In genomic region chr7:16647435-16647960, GRCh38 we compare ENCODE assay signal across 8 cellular contexts. TPM values are rescaled to one million over a fixed set of nuclear protein-coding genes. Genes with fewer than 3 reads are reported as not detected.
DNase-seq lines count a peak whose midpoint lies in the region; ATAC-seq and TF ChIP-seq lines count a peak whose summit lies in the region.

No MANE protein-coding gene starts in this region.

- H2AFZ ChIP-seq in mesenchymal stem cell (ENCODE audit: low read depth, low read length) = no peak overlapping the region

- TF ChIP-seq CTCF in AG10803 (conservative IDR thresholded peaks at IDR 0.05; ENCODE audit: low read length) (no peak), HFFc6 (IDR thresholded peaks at IDR 0.05) (no peak)

- H3K4me2 ChIP-seq in mesenchymal stem cell (ENCODE audit: low read length, poor library complexity, severe bottlenecking) = peak overlapping the region; percentile 64

- no peak overlapping the region for H2AK5ac ChIP-seq in mesenchymal stem cell (ENCODE audit: low read length, severe bottlenecking)

- DNase-seq in AG10803 (ENCODE audit: low read depth) (peak; percentile 37), HFFc6 (no peak), mesenchymal stem cell (no peak), AG20443 (ENCODE audit: low spot score) (no peak), NCI-H446 treated with DMSO at 0.1 percent for 48 hours (lab: John Stamatoyannopoulos, UW) (no peak), UCSD-AML1 (lab: John Stamatoyannopoulos, UW; ENCODE audit: unreplicated experiment) (no peak)
- no peak for DNase-seq in activated naive CD8-positive, alpha-beta T cell treated with anti-CD3 and anti-CD28 coated beads, Interleukin-2, amount 10 ng/mL, durations not matched to agents 7 days and 5 days

- H3K36me3 ChIP-seq in mesenchymal stem cell (ENCODE audit: control insufficient read depth in 1 of 2, insufficient read depth in 2 of 2, low read depth in 1 of 2, low read length in 2 of 2) = peaks cover 0 to 6% of the 10 kb centered on the region in 2 experiments

- H2BK120ac ChIP-seq in mesenchymal stem cell (ENCODE audit: low read depth, low read length) = no peak overlapping the region

- H3K9ac ChIP-seq in mesenchymal stem cell (ENCODE audit: low read length) = peak overlapping the region; percentile 97

- POLR2A ChIA-PET in activated naive CD8-positive, alpha-beta T cell treated with anti-CD3 and anti-CD28 coated beads, Interleukin-2, amount 10 ng/mL, durations not matched to agents 7 days and 5 days (lab: Charles Lee) = interaction anchor here (2.4 kb wide), 1 partner anchor 227 kb away, joined by 11 read pairs; the partner anchor contains the start of gene CRPPA

- H3K4ac ChIP-seq in mesenchymal stem cell (ENCODE audit: low read depth in 1 of 2, low read length in 2 of 2) = no peak overlapping the region

- peak overlapping the region; percentile 75; the same call in 1 of the 2 replicates for H3K27ac Mint-ChIP-seq in HFFc6
- H3K27ac Mint-ChIP-seq in activated naive CD8-positive, alpha-beta T cell treated with anti-CD3 and anti-CD28 coated beads, Interleukin-2, amount 10 ng/mL, durations not matched to agents 7 days and 5 days = no peak overlapping the region

- no peak overlapping the region for H2BK12ac ChIP-seq in mesenchymal stem cell (ENCODE audit: low read length in 2 of 2)

- H4K8ac ChIP-seq in mesenchymal stem cell (ENCODE audit: low read length) = no peak overlapping the region

- H3K4me3 ChIP-seq in AG10803 (ENCODE audit: low read length) = peak overlapping the region; percentile 88
- peak overlapping the region in 1 of 2 experiments; percentile 94 for H3K4me3 ChIP-seq in mesenchymal stem cell (ENCODE audit: insufficient read depth in 1 of 2, low read depth in 1 of 2, low read length in 2 of 2)

- peak overlapping the region; percentile 95 for H3K4me3 Mint-ChIP-seq in HFFc6
- H3K4me3 Mint-ChIP-seq in activated naive CD8-positive, alpha-beta T cell treated with anti-CD3 and anti-CD28 coated beads, Interleukin-2, amount 10 ng/mL, durations not matched to agents 7 days and 5 days = peak overlapping the region; percentile 100

- no peak overlapping the region for H3K14ac ChIP-seq in mesenchymal stem cell (ENCODE audit: low read length in 2 of 2)

- H3K23ac ChIP-seq in mesenchymal stem cell (ENCODE audit: low read length in 2 of 2) = no peak overlapping the region

- no peaks in the 10 kb centered on the region for H3K9me3 Mint-ChIP-seq in HFFc6
- H3K9me3 Mint-ChIP-seq in activated naive CD8-positive, alpha-beta T cell treated with anti-CD3 and anti-CD28 coated beads, Interleukin-2, amount 10 ng/mL, durations not matched to agents 7 days and 5 days = no peaks in the 10 kb centered on the region

- WGBS in mesenchymal stem cell = 74% methylated on average over 2 of the region's 2 CpGs

- H3K36me3 Mint-ChIP-seq in HFFc6 (ENCODE audit: low read depth) = peaks cover 17% of the 10 kb centered on the region; the same call in 1 of the 2 replicates
- H3K36me3 Mint-ChIP-seq in activated naive CD8-positive, alpha-beta T cell treated with anti-CD3 and anti-CD28 coated beads, Interleukin-2, amount 10 ng/mL, durations not matched to agents 7 days and 5 days = peaks cover 9% of the 10 kb centered on the region

- no peak overlapping the region for H2BK5ac ChIP-seq in mesenchymal stem cell (ENCODE audit: low read depth, low read length, poor library complexity, severe bottlenecking)

- peaks cover 67% of the 10 kb centered on the region for H3K4me1 Mint-ChIP-seq in HFFc6 (ENCODE audit: low read depth)
- H3K4me1 Mint-ChIP-seq in activated naive CD8-positive, alpha-beta T cell treated with anti-CD3 and anti-CD28 coated beads, Interleukin-2, amount 10 ng/mL, durations not matched to agents 7 days and 5 days = peaks cover 60% of the 10 kb centered on the region

- no peak overlapping the region for H2BK15ac ChIP-seq in mesenchymal stem cell (ENCODE audit: low read depth, poor library complexity, severe bottlenecking)

- no peak for ATAC-seq in activated naive CD8-positive, alpha-beta T cell treated with anti-CD3 and anti-CD28 coated beads, Interleukin-2, amount 10 ng/mL, durations not matched to agents 7 days and 5 days (ENCODE audit: low read depth)
- no peak for ATAC-seq in GM19463 (IDR thresholded peaks at IDR 0.05; ENCODE audit: unreplicated experiment)

- H3K9me3 ChIP-seq in mesenchymal stem cell (ENCODE audit: control insufficient read depth, low read length) = no peaks in the 10 kb centered on the region

- H3K18ac ChIP-seq in mesenchymal stem cell (ENCODE audit: low read depth in 1 of 2, low read length in 2 of 2) = no peak overlapping the region

- no peak overlapping the region for H4K91ac ChIP-seq in mesenchymal stem cell (ENCODE audit: low read length)

- H3K27me3 ChIP-seq in mesenchymal stem cell (ENCODE audit: control insufficient read depth in 1 of 2, insufficient read depth in 1 of 2, low read length in 2 of 2) = no peaks in the 10 kb centered on the region

- peaks cover 3% of the 10 kb centered on the region for H3K27me3 Mint-ChIP-seq in HFFc6 (ENCODE audit: insufficient read depth)
- no peaks in the 10 kb centered on the region for H3K27me3 Mint-ChIP-seq in activated naive CD8-positive, alpha-beta T cell treated with anti-CD3 and anti-CD28 coated beads, Interleukin-2, amount 10 ng/mL, durations not matched to agents 7 days and 5 days

- H3K27ac ChIP-seq in mesenchymal stem cell (ENCODE audit: low read length, poor library complexity, severe bottlenecking) = no peak overlapping the region

- peaks cover 3% of the 10 kb centered on the region for H3K4me1 ChIP-seq in mesenchymal stem cell (ENCODE audit: control insufficient read depth, insufficient read depth, low read depth, low read length)

- peaks cover 8% of the 10 kb centered on the region for H3K79me1 ChIP-seq in mesenchymal stem cell (replicated peaks; ENCODE audit: low read length, poor library complexity, severe bottlenecking)

RNA-seq across cellular contexts. Expression of gene BZW2, which starts 1.5 kb away (rescaled TPM):
- total RNA-seq in HFFc6 (2021; fragmentation: NEBNext Ultra II Directional; extraction: Animal tissue kit (Norgen Biotek cat#: 25700)) = 100 to 1,000 TPM in 2 of 6 experiments, 10 to 100 TPM in 4; 75.8 to 104 (median 94.5) TPM
- 10 to 100 TPM; 41.0 to 44.1 TPM for total RNA-seq in activated naive CD8-positive, alpha-beta T cell treated with anti-CD3 and anti-CD28 coated beads, Interleukin-2, amount 10 ng/mL, durations not matched to agents 7 days and 5 days
- polyA plus RNA-seq in mesenchymal stem cell (2013, experiment 1 of 2) = 47.8 TPM
- 48.5 TPM for polyA plus RNA-seq in mesenchymal stem cell (2013, experiment 2 of 2)

RNA-seq across cellular contexts. Expression of gene ANKMY2, which starts 1.9 kb away (rescaled TPM):
- 10 to 100 TPM; 21.0 to 26.2 (median 23.4) TPM for total RNA-seq in HFFc6 (2021; fragmentation: NEBNext Ultra II Directional; extraction: Animal tissue kit (Norgen Biotek cat#: 25700))
- total RNA-seq in activated naive CD8-positive, alpha-beta T cell treated with anti-CD3 and anti-CD28 coated beads, Interleukin-2, amount 10 ng/mL, durations not matched to agents 7 days and 5 days = 10 to 100 TPM; 14.3 to 18.7 TPM
- 15.2 TPM for polyA plus RNA-seq in mesenchymal stem cell (2013, experiment 1 of 2)
- polyA plus RNA-seq in mesenchymal stem cell (2013, experiment 2 of 2) = 15.9 TPM
